8 cellular contexts compared by ENCODE assay signal in genomic region chr11:134332189-134332631, GRCh38. TPM values are rescaled to one million over a fixed set of nuclear protein-coding genes. Genes with fewer than 3 reads are reported as not detected.
A peak's percentile ranks its signal among the peaks of the same experiment; 100 is the strongest.
DNase-seq lines count a peak whose midpoint lies in the region; ATAC-seq and TF ChIP-seq lines count a peak whose summit lies in the region.

No MANE protein-coding gene starts in this region.

- H4K12ac ChIP-seq in trophoblast cell (ENCODE audit: low read depth, low read length): peak overlapping the region; percentile 7

- H3K4ac ChIP-seq in trophoblast cell (ENCODE audit: low read depth, low read length): no peak overlapping the region

- no peak for TF ChIP-seq POLR2A in gastroesophageal sphincter (IDR thresholded peaks at IDR 0.05)

- no peak overlapping the region for H3K9ac ChIP-seq in trophoblast cell (ENCODE audit: low read length)

- H3K4me1 ChIP-seq in gastroesophageal sphincter: peaks cover 0 to 24% (median 15%) of the 10 kb centered on the region in 3 donors
- peaks cover 5 to 7% of the 10 kb centered on the region in 2 experiments for H3K4me1 ChIP-seq in trophoblast cell (ENCODE audit: control insufficient read depth in 1 of 2, insufficient read depth in 2 of 2, low read length in 2 of 2)

- H3K27ac ChIP-seq in WERI-Rb-1 (peak overlapping the region; percentile 68), gastroesophageal sphincter (peak overlapping the region in 3 of 4 donors; percentile 14 to 59 (median 17)), trophoblast cell (ENCODE audit: low read depth, low read length) (no peak overlapping the region)

- H2BK5ac ChIP-seq in trophoblast cell (ENCODE audit: low read depth, low read length, poor library complexity): no peak overlapping the region

- H2BK12ac ChIP-seq in trophoblast cell (ENCODE audit: low read length): no peak overlapping the region

- WGBS in gastroesophageal sphincter (ENCODE audit: low coverage in 1 of 2), 2 donors: 6% methylated on average over 10 of the region's 40 CpGs; no CpG with 5 or more reads in 1 of the 2 donors
- WGBS in trophoblast cell (ENCODE audit: extremely low coverage, insufficient coverage, insufficient read length): no CpG with 5 or more reads among the region's 40 CpGs

- no peak overlapping the region for H4K91ac ChIP-seq in trophoblast cell (ENCODE audit: low read depth, low read length)

- H3K4me2 ChIP-seq in trophoblast cell (ENCODE audit: low read length): peak overlapping the region; percentile 91

- H3K23ac ChIP-seq in trophoblast cell (ENCODE audit: low read length): no peak overlapping the region

- ATAC-seq in HG02623 (IDR thresholded peaks at IDR 0.05; ENCODE audit: unreplicated experiment): peak; percentile 24
- peak; percentile 37 for ATAC-seq in gastroesophageal sphincter
- ATAC-seq in GM18520 (IDR thresholded peaks at IDR 0.05; ENCODE audit: unreplicated experiment): no peak

- no peak overlapping the region for H2BK120ac ChIP-seq in trophoblast cell (ENCODE audit: insufficient read depth, low read length, poor library complexity)

- H3K18ac ChIP-seq in trophoblast cell (ENCODE audit: low read length): no peak overlapping the region

- H3K27me3 ChIP-seq in WERI-Rb-1 (ENCODE audit: insufficient read depth, low read depth, severe bottlenecking) (no peaks in the 10 kb centered on the region), gastroesophageal sphincter (peaks cover 15% of the 10 kb centered on the region), trophoblast cell (ENCODE audit: insufficient read depth, low read length) (peaks cover 4% of the 10 kb centered on the region)

- no peak overlapping the region for H4K8ac ChIP-seq in trophoblast cell (ENCODE audit: low read depth, low read length)

- H3K14ac ChIP-seq in trophoblast cell (ENCODE audit: low read length): no peak overlapping the region

- H3K79me2 ChIP-seq in trophoblast cell (ENCODE audit: control insufficient read depth, insufficient read depth, low read length, poor library complexity): no peaks in the 10 kb centered on the region

- H3K4me3 ChIP-seq in WERI-Rb-1 (ENCODE audit: low read depth, low read length) (peak overlapping the region; percentile 86), gastroesophageal sphincter (peak overlapping the region; percentile 29 to 62), trophoblast cell (ENCODE audit: low read depth, low read length) (peak overlapping the region; percentile 61)

- peak; percentile 30 for TF ChIP-seq CTCF in GM13977 (IDR thresholded peaks at IDR 0.05; ENCODE audit: extremely low read depth, insufficient read depth, missing control alignments)
- TF ChIP-seq CTCF in WERI-Rb-1 (IDR thresholded peaks at IDR 0.05; ENCODE audit: low read depth, low read length): peak; percentile 29; the same call in 1 of the 2 replicates
- peak in 1 of 4 experiments; percentile 30 for TF ChIP-seq CTCF in gastroesophageal sphincter (IDR thresholded peaks at IDR 0.05)

- in situ Hi-C loops in GM13977 (cut with MboI; ENCODE audit: low pct_unique_long_range_greater_than_20kb, low sequenced_read_pairs, unreplicated experiment): no loop called here

- no peaks in the 10 kb centered on the region for H3K79me1 ChIP-seq in trophoblast cell (ENCODE audit: low read length)

- H3K36me3 ChIP-seq in WERI-Rb-1: peaks cover 7% of the 10 kb centered on the region
- H3K36me3 ChIP-seq in gastroesophageal sphincter: no peaks in the 10 kb centered on the region
- H3K36me3 ChIP-seq in trophoblast cell (ENCODE audit: control insufficient read depth in 1 of 2, insufficient read depth in 2 of 2, low read length in 2 of 2): no peaks in the 10 kb centered on the region

- DNase-seq in GM13977 (ENCODE audit: low spot score) (no peak), WERI-Rb-1 (peak; percentile 64), trophoblast cell (no peak), AML-193 (lab: John Stamatoyannopoulos, UW) (no peak), NCI-H2107 treated with DMSO at 0.1 percent for 48 hours (lab: John Stamatoyannopoulos, UW; ENCODE audit: unreplicated experiment) (no peak)

- no peak for TF ChIP-seq EP300 in gastroesophageal sphincter (IDR thresholded peaks at IDR 0.05)

- H2AK5ac ChIP-seq in trophoblast cell (ENCODE audit: low read length): no peak overlapping the region

- H2AFZ ChIP-seq in trophoblast cell (ENCODE audit: insufficient read depth, low read length, poor library complexity): peak overlapping the region; percentile 45

- H3K9me3 ChIP-seq in WERI-Rb-1 (ENCODE audit: severe bottlenecking) (no peaks in the 10 kb centered on the region), gastroesophageal sphincter (no peaks in the 10 kb centered on the region), trophoblast cell (ENCODE audit: insufficient read depth, low read depth, low read length) (no peaks in the 10 kb centered on the region)

RNA-seq across cellular contexts. Expression of gene GLB1L2, which starts 0.4 kb away (rescaled TPM):
- 1 to 10 TPM; 3.8 to 9.7 (median 8.6) TPM for total RNA-seq in gastroesophageal sphincter
- 0.18 and 0.24 TPM in 2 replicates for polyA plus RNA-seq in trophoblast cell (2013)

RNA-seq across cellular contexts. Expression of gene GLB1L3, which starts 56.0 kb away (rescaled TPM):
- total RNA-seq in gastroesophageal sphincter: under 1 TPM in 1 of 4 donors, not detected in 3; 0.42 TPM
- not detected in 2 replicates for polyA plus RNA-seq in trophoblast cell (2013)
